In genomic region chr1:204503122-204503912, GRCh38 we compare ENCODE assay signal across 8 cellular contexts. TPM values are rescaled to one million over a fixed set of nuclear protein-coding genes. Genes with fewer than 3 reads are reported as not detected.
DNase-seq lines count a peak whose midpoint lies in the region; ATAC-seq and TF ChIP-seq lines count a peak whose summit lies in the region.

No MANE protein-coding gene starts in this region.

- peak; percentile 75 for TF ChIP-seq CTCF in mesothelial cell of epicardium (IDR thresholded peaks at IDR 0.05; ENCODE audit: unreplicated experiment)

- no peaks in the 10 kb centered on the region for H3K36me3 Mint-ChIP-seq in mesothelial cell of epicardium

- DNase-seq in DMS53 treated with DMSO at 0.1 percent for 48 hours (lab: John Stamatoyannopoulos, UW; ENCODE audit: unreplicated experiment) (peak; percentile 74), KG1 (lab: John Stamatoyannopoulos, UW) (peak; percentile 52), NOMO-1 treated with dmso at 0.1 percent for 144 hours (lab: John Stamatoyannopoulos, UW; ENCODE audit: unreplicated experiment) (peak; percentile 15), cerebellum (ENCODE audit: low spot score) (peak; percentile 67), mesothelial cell of epicardium (ENCODE audit: low spot score in 2 of 2, unreplicated experiment in 2 of 2) (no peak)
- DNase-seq in effector CD8-positive, alpha-beta T cell (lab: John Stamatoyannopoulos, UW) = no peak

- ATAC-seq in HG02798 (IDR thresholded peaks at IDR 0.05; ENCODE audit: poor library complexity, unreplicated experiment) (no peak), HG02840 (IDR thresholded peaks at IDR 0.05; ENCODE audit: low FRiP score, unreplicated experiment) (no peak)

- H3K4me1 Mint-ChIP-seq in mesothelial cell of epicardium = peaks cover 12% of the 10 kb centered on the region

- no peak overlapping the region for H3K27ac Mint-ChIP-seq in mesothelial cell of epicardium

- H3K27me3 Mint-ChIP-seq in mesothelial cell of epicardium (ENCODE audit: low read depth) = peaks cover 2% of the 10 kb centered on the region

- no peaks in the 10 kb centered on the region for H3K9me3 Mint-ChIP-seq in mesothelial cell of epicardium

- H3K4me3 Mint-ChIP-seq in mesothelial cell of epicardium = no peak overlapping the region

RNA-seq across cellular contexts. Expression of gene PIK3C2B, which starts 8.7 kb away (rescaled TPM):
- total RNA-seq in cerebellum (32.3 TPM), mesothelial cell of epicardium (36.3 to 39.6 TPM (median 39.5 TPM) in 3 replicates)

RNA-seq across cellular contexts. Expression of gene MDM4, which starts 12.9 kb away (rescaled TPM):
- total RNA-seq in cerebellum (116 TPM), mesothelial cell of epicardium (132 to 154 TPM (median 136 TPM) in 3 replicates)

Comparison
In these comparisons a context has a peak if more than half of its experiments do, and no peak if none do; other contexts are left out.
1. DNase-seq: peak in DMS53 treated with DMSO at 0.1 percent for 48 hours (single experiment), KG1 (single experiment), NOMO-1 treated with dmso at 0.1 percent for 144 hours (single experiment) and cerebellum (single experiment); none in mesothelial cell of epicardium (0 of 2) and effector CD8-positive, alpha-beta T cell (single experiment).